Comparison of ENCODE assay signal across 3 cellular contexts in the genomic region with DNA sequence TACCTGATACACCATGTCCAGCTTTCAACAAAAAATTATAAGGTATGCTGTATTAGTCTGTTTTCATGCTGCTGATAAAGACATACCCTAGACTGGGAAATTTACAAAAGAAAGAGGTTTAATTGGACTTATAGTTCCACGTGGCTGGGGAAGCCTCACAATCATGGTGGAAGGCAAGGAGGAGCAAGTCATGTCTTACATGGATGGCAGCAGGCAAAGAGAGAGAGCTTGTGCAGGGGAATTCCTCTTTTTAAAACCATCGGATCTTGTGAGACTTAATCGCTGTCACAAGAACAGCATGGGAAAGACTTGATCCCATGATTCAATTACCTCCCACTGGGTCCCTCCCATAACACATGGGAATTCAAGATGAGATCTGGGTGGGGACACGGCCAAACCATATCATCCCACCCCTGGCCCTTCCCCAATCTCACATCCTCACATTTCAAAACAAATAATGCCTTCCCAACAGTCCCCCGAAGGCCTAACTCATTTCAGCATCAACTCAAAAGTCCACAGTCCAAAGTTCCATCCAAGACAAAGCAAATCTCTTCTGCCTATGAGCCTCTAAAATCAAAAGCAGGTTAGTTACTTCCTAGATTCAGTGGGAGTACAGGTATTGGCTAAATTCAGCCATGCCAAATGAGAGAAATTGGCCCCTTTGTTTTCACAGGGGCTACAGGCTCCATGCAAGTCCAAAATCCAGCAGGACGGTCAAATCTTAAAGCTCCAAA.
TF ChIP-seq lines count a peak whose summit lies in the region.

No MANE protein-coding gene starts in this region.

TF ChIP-seq in K562, 482 proteins besides CTCF, POLR2A, EP300 and RAD21:
- peak; percentile 97 for TF ChIP-seq ZNF431 (CRISPR knock-in tag; IDR thresholded peaks at IDR 0.05)

TF ChIP-seq in HepG2, 621 proteins besides CTCF, POLR2A, EP300 and RAD21:
- TF ChIP-seq ZNF431 (CRISPR knock-in tag; IDR thresholded peaks at IDR 0.05; ENCODE audit: borderline replicate concordance, low read depth) (peak; percentile 93), HNF4A (CRISPR knock-in tag; IDR thresholded peaks at IDR 0.05) (peak; percentile 62), NCOR1 (IDR thresholded peaks at IDR 0.05; ENCODE audit: borderline replicate concordance, low read length) (0 out of 2 replicates have a peak, but pooled peaks have one; percentile 18)

TF ChIP-seq in liver, 16 proteins besides CTCF, POLR2A, EP300 and RAD21:
- peak; percentile 26 for TF ChIP-seq HNF4G (IDR thresholded peaks at IDR 0.05)
- peak; percentile 51 to 70 for TF ChIP-seq HNF4A (conservative IDR thresholded peaks at IDR 0.05)
